Comparison of ENCODE assay signal across 2 cellular contexts in genomic region chr17:8133941-8134340, GRCh38.
TF ChIP-seq lines count a peak whose summit lies in the region.

No MANE protein-coding gene starts in this region.

TF ChIP-seq in HCT116, 20 proteins besides CTCF, POLR2A, EP300 and RAD21:
- TF ChIP-seq CBX3 (IDR thresholded peaks at IDR 0.05; ENCODE audit: low read depth) (no peak), SP1 (IDR thresholded peaks at IDR 0.05; ENCODE audit: low read depth) (no peak), ZBTB33 (IDR thresholded peaks at IDR 0.05; ENCODE audit: extremely low read depth, insufficient replicate concordance, low read length) (no peak), EZH2phosphoT487 (IDR thresholded peaks at IDR 0.05; ENCODE audit: borderline replicate concordance) (no peak), TCF7L2 (IDR thresholded peaks at IDR 0.05; ENCODE audit: borderline replicate concordance, extremely low read depth, insufficient read depth, insufficient read length) (no peak), ELF1 (IDR thresholded peaks at IDR 0.05; ENCODE audit: borderline replicate concordance, low read depth) (no peak), REST (IDR thresholded peaks at IDR 0.05; ENCODE audit: low read depth) (no peak), JUND (IDR thresholded peaks at IDR 0.05) (no peak), ATF3 (IDR thresholded peaks at IDR 0.05) (no peak), MAX (IDR thresholded peaks at IDR 0.05) (no peak), FOSL1 (IDR thresholded peaks at IDR 0.05; ENCODE audit: low read depth) (no peak), EGR1 (IDR thresholded peaks at IDR 0.05; ENCODE audit: low read depth) (no peak), CEBPB (IDR thresholded peaks at IDR 0.05; ENCODE audit: low read depth) (no peak), ZNF274 (IDR thresholded peaks at IDR 0.05; ENCODE audit: low read depth, low read length) (no peak), YY1 (IDR thresholded peaks at IDR 0.05; ENCODE audit: extremely low read depth, insufficient replicate concordance, low read depth, low read length) (no peak), ZFX (IDR thresholded peaks at IDR 0.05) (no peak), POLR2AphosphoS5 (IDR thresholded peaks at IDR 0.05; ENCODE audit: low read depth, low read length) (no peak), SRF (IDR thresholded peaks at IDR 0.05; ENCODE audit: low read depth) (no peak), SIN3A (IDR thresholded peaks at IDR 0.05; ENCODE audit: low read depth) (no peak)

TF ChIP-seq in HEK293T, 16 proteins besides CTCF, POLR2A, EP300 and RAD21 (continued from another document):
- TF ChIP-seq ELF4 (IDR thresholded peaks at IDR 0.05), result no peak
